Comparison of ENCODE assay signal across 16 cellular contexts in genomic region chr1:80607064-80607463, GRCh38.
DNase-seq lines count a peak whose midpoint lies in the region; ATAC-seq and TF ChIP-seq lines count a peak whose summit lies in the region.
"Had no signal": no experiment of that assay in that cellular context is flagged by ENCODE, and none has a peak within 500 bp of the region (broad histone marks: within the 10 kb centered on the region; RNA-seq: fewer than 3 reads in every experiment).

No MANE protein-coding gene starts in this region.

- DNase-seq in stimulated activated naive CD8-positive, alpha-beta T cell treated with anti-CD3 and anti-CD28 coated beads, Interleukin-15, amount 100 ng/mL, for 72 hours = no peak
- no peak for DNase-seq in stimulated activated naive CD8-positive, alpha-beta T cell treated with anti-CD3 and anti-CD28 coated beads, Interleukin-15, Interleukin-2, amounts not matched to agents 100 U/mL and 50 U/mL, for 24 hours
- no peak for DNase-seq in left lobe of liver (ENCODE audit: low spot score)
- DNase-seq in upper lobe of right lung = no peak
- no peak for DNase-seq in retina
- DNase-seq: ACHN; C1 segment of cervical spinal cord; CD4-positive, alpha-beta memory T cell; DND-41; GDM1; GM23248; H7; Karpas-422 had no signal

- H3K4me3 Mint-ChIP-seq in stimulated activated naive CD8-positive, alpha-beta T cell treated with anti-CD3 and anti-CD28 coated beads, Interleukin-15, amount 100 ng/mL, for 72 hours = no peak overlapping the region
- H3K4me3 Mint-ChIP-seq: CD4-positive, alpha-beta memory T cell had no signal

- H3K27ac ChIP-seq in upper lobe of right lung = no peak overlapping the region
- H3K27ac ChIP-seq: GM23248 had no signal

- no peaks in the 10 kb centered on the region for H3K27me3 Mint-ChIP-seq in stimulated activated naive CD8-positive, alpha-beta T cell treated with anti-CD3 and anti-CD28 coated beads, Interleukin-15, amount 100 ng/mL, for 72 hours
- H3K27me3 Mint-ChIP-seq: CD4-positive, alpha-beta memory T cell had no signal

- no peaks in the 10 kb centered on the region for H3K4me1 ChIP-seq in upper lobe of right lung

- no peaks in the 10 kb centered on the region for H3K9me3 ChIP-seq in upper lobe of right lung

- H3K36me3 ChIP-seq in upper lobe of right lung = no peaks in the 10 kb centered on the region

- no peaks in the 10 kb centered on the region for H3K27me3 ChIP-seq in upper lobe of right lung

- ATAC-seq in stimulated activated naive CD8-positive, alpha-beta T cell treated with anti-CD3 and anti-CD28 coated beads, Interleukin-15, amount 100 ng/mL, for 72 hours = peak; percentile 23
- ATAC-seq in stimulated activated naive CD8-positive, alpha-beta T cell treated with anti-CD3 and anti-CD28 coated beads, Interleukin-15, Interleukin-2, amounts not matched to agents 100 U/mL and 50 U/mL, for 24 hours = no peak
- peak; percentile 52 for ATAC-seq in HG02623 (IDR thresholded peaks at IDR 0.05; ENCODE audit: unreplicated experiment)
- peak; percentile 19 for ATAC-seq in left lobe of liver
- ATAC-seq in upper lobe of right lung = no peak
- no peak for ATAC-seq in GM18511 (IDR thresholded peaks at IDR 0.05; ENCODE audit: unreplicated experiment)
- ATAC-seq: K562 had no signal

- no peak for TF ChIP-seq CTCF in upper lobe of right lung (IDR thresholded peaks at IDR 0.05)

- H3K4me3 ChIP-seq in upper lobe of right lung = no peak overlapping the region
- H3K4me3 ChIP-seq: GM23248, K562 had no signal

- peaks cover 7% of the 10 kb centered on the region in 2 donors for H3K9me3 Mint-ChIP-seq in stimulated activated naive CD8-positive, alpha-beta T cell treated with anti-CD3 and anti-CD28 coated beads, Interleukin-15, amount 100 ng/mL, for 72 hours

- H3K4me1 Mint-ChIP-seq in stimulated activated naive CD8-positive, alpha-beta T cell treated with anti-CD3 and anti-CD28 coated beads, Interleukin-15, amount 100 ng/mL, for 72 hours = no peaks in the 10 kb centered on the region
- H3K4me1 Mint-ChIP-seq: CD4-positive, alpha-beta memory T cell had no signal

- no peak overlapping the region for H3K27ac Mint-ChIP-seq in stimulated activated naive CD8-positive, alpha-beta T cell treated with anti-CD3 and anti-CD28 coated beads, Interleukin-15, amount 100 ng/mL, for 72 hours
- H3K27ac Mint-ChIP-seq: CD4-positive, alpha-beta memory T cell had no signal

- intact Hi-C loops in upper lobe of right lung (cut with DNase I) = no loop called here

Comparison
In these comparisons a context has a peak if more than half of its experiments do, and no peak if none do; other contexts are left out.
1. ATAC-seq: peak in stimulated activated naive CD8-positive, alpha-beta T cell treated with anti-CD3 and anti-CD28 coated beads, Interleukin-15, amount 100 ng/mL, for 72 hours (single experiment), HG02623 (single experiment) and left lobe of liver (single experiment); none in stimulated activated naive CD8-positive, alpha-beta T cell treated with anti-CD3 and anti-CD28 coated beads, Interleukin-15, Interleukin-2, amounts not matched to agents 100 U/mL and 50 U/mL, for 24 hours (single experiment), upper lobe of right lung (single experiment) and GM18511 (single experiment).